ENCODE assay signal across 18 cellular contexts in the genomic region with DNA sequence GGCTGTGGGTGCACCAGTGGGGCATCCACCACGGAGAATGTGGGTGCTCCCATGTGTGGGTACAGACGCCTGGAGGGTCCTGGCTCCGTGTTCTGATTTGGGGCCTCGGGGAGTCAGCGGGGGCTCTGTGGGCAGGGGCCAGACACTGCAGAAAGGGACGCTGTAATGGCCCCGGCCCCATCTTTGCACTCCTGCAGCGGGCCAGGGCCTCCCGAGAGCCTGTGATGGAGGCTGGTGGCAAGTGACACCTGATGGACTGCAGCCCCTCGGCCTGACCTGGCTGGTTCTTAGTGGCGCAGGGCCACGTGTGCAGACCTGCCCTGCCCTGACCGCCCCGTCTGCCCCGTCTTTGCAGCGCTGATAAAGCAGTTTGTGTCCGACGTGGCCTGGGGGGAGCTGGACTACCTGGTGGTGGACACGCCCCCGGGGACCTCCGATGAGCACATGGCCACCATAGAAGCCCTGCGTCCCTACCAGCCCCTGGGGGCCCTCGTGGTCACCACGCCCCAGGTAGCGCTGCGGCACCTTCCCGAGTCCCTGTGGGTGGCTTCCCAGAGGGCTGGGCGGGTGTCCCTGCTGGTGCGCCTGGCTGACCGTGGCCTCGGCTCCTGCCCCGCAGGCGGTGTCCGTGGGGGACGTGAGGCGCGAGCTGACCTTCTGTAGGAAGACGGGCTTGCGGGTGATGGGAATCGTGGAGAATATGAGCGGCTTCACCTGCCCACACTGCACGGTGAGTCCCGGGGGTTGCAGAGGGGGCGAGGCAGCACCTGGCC. TPM values are rescaled to one million over a fixed set of nuclear protein-coding genes. Genes with fewer than 3 reads are reported as not detected.
A peak's percentile ranks its signal among the peaks of the same experiment; 100 is the strongest.
DNase-seq lines count a peak whose midpoint lies in the region; ATAC-seq and TF ChIP-seq lines count a peak whose summit lies in the region.
"Had no signal": no experiment of that assay in that cellular context is flagged by ENCODE, and none has a peak within 500 bp of the region (broad histone marks: within the 10 kb centered on the region; RNA-seq: fewer than 3 reads in every experiment).

No MANE protein-coding gene starts in this region.

- no peak overlapping the region for H3K4me3 ChIP-seq in ovary
- H3K4me3 ChIP-seq: esophagus muscularis mucosa, hepatocyte, MG63 had no signal

- no peaks in the 10 kb centered on the region for H3K9me3 Mint-ChIP-seq in activated CD4-positive, alpha-beta memory T cell treated with anti-CD3 and anti-CD28 coated beads for 36 hours
- no peaks in the 10 kb centered on the region for H3K9me3 Mint-ChIP-seq in activated CD4-positive, alpha-beta memory T cell treated with anti-CD3 and anti-CD28 coated beads, Interleukin-2, amount 10 ng/mL, durations not matched to agents 7 days and 5 days
- H3K9me3 Mint-ChIP-seq: activated T-cell treated with anti-CD3 and anti-CD28 coated beads, Interleukin-2, amount 50 U/mL, for 72 hours; dendritic cell treated with granulocyte-macrophage colony-stimulating factor and Interleukin-4, amounts not matched to agents 40 ng/mL and 50 ng/mL, for 4 days; T-cell had no signal

- no peaks in the 10 kb centered on the region for H3K4me1 ChIP-seq in ovary (ENCODE audit: insufficient read depth)

- intact Hi-C loops in activated CD4-positive, alpha-beta memory T cell treated with anti-CD3 and anti-CD28 coated beads for 36 hours (cut with micrococcal nuclease): no loop called here
- intact Hi-C loops in ovary (cut with DNase I): no loop called here

- no peaks in the 10 kb centered on the region for H3K27me3 ChIP-seq in ovary
- H3K27me3 ChIP-seq: esophagus muscularis mucosa, hepatocyte, MG63 had no signal

- peaks cover 8% of the 10 kb centered on the region for H3K36me3 Mint-ChIP-seq in activated CD4-positive, alpha-beta memory T cell treated with anti-CD3 and anti-CD28 coated beads for 36 hours
- peaks cover 10% of the 10 kb centered on the region for H3K36me3 Mint-ChIP-seq in activated CD4-positive, alpha-beta memory T cell treated with anti-CD3 and anti-CD28 coated beads, Interleukin-2, amount 10 ng/mL, durations not matched to agents 7 days and 5 days (ENCODE audit: low read depth)

- TF ChIP-seq EP300 in ovary (IDR thresholded peaks at IDR 0.05): no peak

- ATAC-seq in GM18858 (IDR thresholded peaks at IDR 0.05; ENCODE audit: unreplicated experiment): no peak
- ATAC-seq: activated T-cell treated with anti-CD3 and anti-CD28 coated beads, Interleukin-2, amount 50 U/mL, for 72 hours; Panc1; T-cell had no signal

- H3K4me3 Mint-ChIP-seq in activated CD4-positive, alpha-beta memory T cell treated with anti-CD3 and anti-CD28 coated beads for 36 hours: no peak overlapping the region
- H3K4me3 Mint-ChIP-seq in activated CD4-positive, alpha-beta memory T cell treated with anti-CD3 and anti-CD28 coated beads, Interleukin-2, amount 10 ng/mL, durations not matched to agents 7 days and 5 days: no peak overlapping the region
- H3K4me3 Mint-ChIP-seq: activated T-cell treated with anti-CD3 and anti-CD28 coated beads, Interleukin-2, amount 50 U/mL, for 72 hours; dendritic cell treated with granulocyte-macrophage colony-stimulating factor and Interleukin-4, amounts not matched to agents 40 ng/mL and 50 ng/mL, for 4 days; T-cell had no signal

- POLR2A ChIA-PET in activated CD4-positive, alpha-beta memory T cell treated with anti-CD3 and anti-CD28 coated beads for 36 hours (lab: Charles Lee): no interaction called here
- POLR2A ChIA-PET in activated CD4-positive, alpha-beta memory T cell treated with anti-CD3 and anti-CD28 coated beads, Interleukin-2, amount 10 ng/mL, durations not matched to agents 7 days and 5 days (lab: Charles Lee): no interaction called here

- H3K27ac Mint-ChIP-seq in activated CD4-positive, alpha-beta memory T cell treated with anti-CD3 and anti-CD28 coated beads for 36 hours: no peak overlapping the region
- no peak overlapping the region for H3K27ac Mint-ChIP-seq in activated CD4-positive, alpha-beta memory T cell treated with anti-CD3 and anti-CD28 coated beads, Interleukin-2, amount 10 ng/mL, durations not matched to agents 7 days and 5 days
- H3K27ac Mint-ChIP-seq: activated T-cell treated with anti-CD3 and anti-CD28 coated beads, Interleukin-2, amount 50 U/mL, for 72 hours; dendritic cell treated with granulocyte-macrophage colony-stimulating factor and Interleukin-4, amounts not matched to agents 40 ng/mL and 50 ng/mL, for 4 days; T-cell had no signal

- H3K4me1 Mint-ChIP-seq in activated CD4-positive, alpha-beta memory T cell treated with anti-CD3 and anti-CD28 coated beads for 36 hours (ENCODE audit: low read depth): peaks cover 12% of the 10 kb centered on the region
- peaks cover 13% of the 10 kb centered on the region for H3K4me1 Mint-ChIP-seq in activated CD4-positive, alpha-beta memory T cell treated with anti-CD3 and anti-CD28 coated beads, Interleukin-2, amount 10 ng/mL, durations not matched to agents 7 days and 5 days

- H3K27ac ChIP-seq in ovary: no peak overlapping the region
- H3K27ac ChIP-seq: esophagus muscularis mucosa, hepatocyte had no signal

- no peaks in the 10 kb centered on the region for H3K27me3 Mint-ChIP-seq in activated CD4-positive, alpha-beta memory T cell treated with anti-CD3 and anti-CD28 coated beads for 36 hours
- no peaks in the 10 kb centered on the region for H3K27me3 Mint-ChIP-seq in activated CD4-positive, alpha-beta memory T cell treated with anti-CD3 and anti-CD28 coated beads, Interleukin-2, amount 10 ng/mL, durations not matched to agents 7 days and 5 days
- H3K27me3 Mint-ChIP-seq: dendritic cell treated with granulocyte-macrophage colony-stimulating factor and Interleukin-4, amounts not matched to agents 40 ng/mL and 50 ng/mL, for 4 days; T-cell had no signal

- WGBS in ovary, 3 donors: 89 to 90% (median 89%) methylated on average over 39 to 44 of the region's 44 CpGs

- no peaks in the 10 kb centered on the region for H3K36me3 ChIP-seq in ovary

- H3K9me3 ChIP-seq in ovary: no peaks in the 10 kb centered on the region
- H3K9me3 ChIP-seq: esophagus muscularis mucosa, MG63 had no signal

- CTCF ChIA-PET in activated CD4-positive, alpha-beta memory T cell treated with anti-CD3 and anti-CD28 coated beads for 36 hours (lab: Charles Lee): no interaction called here
- CTCF ChIA-PET in activated CD4-positive, alpha-beta memory T cell treated with anti-CD3 and anti-CD28 coated beads, Interleukin-2, amount 10 ng/mL, durations not matched to agents 7 days and 5 days (lab: Charles Lee): no interaction called here

- no peak for TF ChIP-seq CTCF in ovary (IDR thresholded peaks at IDR 0.05)

- TF ChIP-seq POLR2A in ovary (IDR thresholded peaks at IDR 0.05): no peak

- peak; percentile 8 for DNase-seq in activated CD4-positive, alpha-beta memory T cell treated with anti-CD3 and anti-CD28 coated beads for 36 hours
- no peak for DNase-seq in activated CD4-positive, alpha-beta memory T cell treated with anti-CD3 and anti-CD28 coated beads, Interleukin-2, amount 10 ng/mL, durations not matched to agents 7 days and 5 days
- peak; percentile 12 to 32 (median 25) for DNase-seq in ovary
- DNase-seq: activated CD4-positive, CD25-positive, alpha-beta regulatory T cell; activated T-cell treated with anti-CD3 and anti-CD28 coated beads, Interleukin-2, amount 50 U/mL, for 72 hours; anterior cingulate cortex; MG63; NCI-H2081 treated with DMSO at 0.1 percent for 48 hours; stimulated activated CD4-positive, alpha-beta T cell treated with anti-CD3 and anti-CD28 coated beads, Interleukin-2, amount 100 ng/mL, for 24 hours; T-cell; trophoblast cell had no signal

RNA-seq across cellular contexts. Expression of a gene that starts 4.7 kb away (rescaled TPM):
- 10 to 100 TPM; 45.9 to 48.0 TPM for total RNA-seq in activated CD4-positive, alpha-beta memory T cell treated with anti-CD3 and anti-CD28 coated beads for 36 hours
- total RNA-seq in activated CD4-positive, alpha-beta memory T cell treated with anti-CD3 and anti-CD28 coated beads, Interleukin-2, amount 10 ng/mL, durations not matched to agents 7 days and 5 days: 10 to 100 TPM; 40.8 to 43.5 TPM
- total RNA-seq in ovary: 10 to 100 TPM; 42.8 to 72.0 (median 52.3) TPM
- 10 to 100 TPM in 1 of 2 donors, under 1 TPM in 1; 0.50 to 76.5 TPM for polyA plus RNA-seq in ovary

RNA-seq across cellular contexts. Expression of a gene that starts 5.1 kb away (rescaled TPM):
- total RNA-seq in activated CD4-positive, alpha-beta memory T cell treated with anti-CD3 and anti-CD28 coated beads for 36 hours: 10 to 100 TPM; 21.2 to 21.8 TPM
- total RNA-seq in activated CD4-positive, alpha-beta memory T cell treated with anti-CD3 and anti-CD28 coated beads, Interleukin-2, amount 10 ng/mL, durations not matched to agents 7 days and 5 days: 10 to 100 TPM; 46.4 to 47.7 TPM
- total RNA-seq in ovary: 10 to 100 TPM; 34.9 to 98.5 (median 57.6) TPM
- polyA plus RNA-seq in ovary: 100 to 1,000 TPM in 1 of 2 donors, 1 to 10 TPM in 1; 2.4 to 138 TPM

RNA-seq across cellular contexts. Expression of a gene that starts 6.0 kb away (rescaled TPM):
- total RNA-seq in activated CD4-positive, alpha-beta memory T cell treated with anti-CD3 and anti-CD28 coated beads for 36 hours: not detected
- total RNA-seq in activated CD4-positive, alpha-beta memory T cell treated with anti-CD3 and anti-CD28 coated beads, Interleukin-2, amount 10 ng/mL, durations not matched to agents 7 days and 5 days: under 1 TPM in 1 of 2 experiments, not detected in 1; 0.23 TPM
- total RNA-seq in ovary: 1 to 10 TPM in 2 of 7 donors, under 1 TPM in 5; 0.20 to 1.8 (median 0.47) TPM
- polyA plus RNA-seq in ovary: under 1 TPM in 1 of 2 donors, not detected in 1; 0.63 TPM
- total RNA-seq: G401, myocyte had no signal

RNA-seq across cellular contexts. Expression of a gene that starts 14.6 kb away (rescaled TPM):
- total RNA-seq in activated CD4-positive, alpha-beta memory T cell treated with anti-CD3 and anti-CD28 coated beads for 36 hours: 100 to 1,000 TPM; 151 to 152 TPM
- total RNA-seq in activated CD4-positive, alpha-beta memory T cell treated with anti-CD3 and anti-CD28 coated beads, Interleukin-2, amount 10 ng/mL, durations not matched to agents 7 days and 5 days: 10 to 100 TPM; 94.9 to 98.3 TPM
- total RNA-seq in ovary: 10 to 100 TPM; 47.5 to 79.4 (median 53.6) TPM
- 10 to 100 TPM; 31.8 to 61.4 TPM for polyA plus RNA-seq in ovary

RNA-seq across cellular contexts. Expression of a gene that starts 14.9 kb away (rescaled TPM):
- total RNA-seq in activated CD4-positive, alpha-beta memory T cell treated with anti-CD3 and anti-CD28 coated beads for 36 hours: 10 to 100 TPM; 11.9 to 15.3 TPM
- 10 to 100 TPM; 23.5 to 24.7 TPM for total RNA-seq in activated CD4-positive, alpha-beta memory T cell treated with anti-CD3 and anti-CD28 coated beads, Interleukin-2, amount 10 ng/mL, durations not matched to agents 7 days and 5 days
- total RNA-seq in ovary: 10 to 100 TPM in 6 of 7 donors, 1 to 10 TPM in 1; 6.2 to 19.2 (median 16.1) TPM
- 1 to 10 TPM in 1 of 2 donors, under 1 TPM in 1; 0.83 to 4.6 TPM for polyA plus RNA-seq in ovary
